Comparison of ENCODE assay signal across 20 cellular contexts in the genomic region with DNA sequence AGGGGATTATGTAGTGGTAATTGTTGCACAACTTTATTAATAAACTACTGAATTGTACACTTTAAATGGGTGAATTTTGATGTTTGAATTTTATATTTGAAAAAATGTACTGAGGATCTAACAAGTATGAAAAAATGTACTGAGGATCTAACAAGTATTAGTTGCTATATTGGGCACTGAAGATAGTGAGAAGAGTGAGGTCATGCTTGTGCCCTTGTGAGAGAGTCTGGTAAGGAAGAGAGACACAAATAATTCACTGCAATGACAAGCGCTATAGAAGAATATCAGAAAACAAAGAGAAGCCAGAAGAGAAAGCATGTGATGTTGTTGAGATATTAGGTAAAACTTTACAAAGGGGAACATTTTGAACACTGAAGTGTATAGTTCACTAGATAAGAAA.
"Had no signal": no experiment of that assay in that cellular context is flagged by ENCODE, and none has a peak within 500 bp of the region (broad histone marks: within the 10 kb centered on the region; RNA-seq: fewer than 3 reads in every experiment).

No MANE protein-coding gene starts in this region.

- H3K36me3 Mint-ChIP-seq: IgD-negative memory B cell had no signal

- H3K4me3 ChIP-seq: K562 had no signal

- H3K4me1 Mint-ChIP-seq: IgD-negative memory B cell had no signal

- FAIRE-seq: HepG2, K562 had no signal

- H3K4me2 ChIP-seq: KMS-11, SK-N-SH had no signal

- H3K27me3 Mint-ChIP-seq: IgD-negative memory B cell had no signal

- H3K27ac Mint-ChIP-seq: IgD-negative memory B cell had no signal

- DNase-seq: Kasumi-1, MM.1S, NCI-H1092 treated with DMSO at 0.1 percent for 48 hours, NCI-H1436, NCI-H187, NCI-H2029, NCI-H2081 treated with DMSO at 0.1 percent for 48 hours, NCI-H2171, NCI-H446, NCI-H510A, NCI-H524 treated with DMSO at 0.1 percent for 48 hours, NCI-H69, NCI-H774, SHP77, SK-N-SH had no signal

- H3K4me3 Mint-ChIP-seq: IgD-negative memory B cell had no signal

- H3K9ac ChIP-seq: KMS-11, SK-N-SH had no signal

- H3K27ac ChIP-seq: KMS-11, RWPE1 had no signal
